ENCODE assay signal across 30 cellular contexts in genomic region chr6:17656644-17657043, GRCh38. TPM values are rescaled to one million over a fixed set of nuclear protein-coding genes. Genes with fewer than 3 reads are reported as not detected.
DNase-seq lines count a peak whose midpoint lies in the region; ATAC-seq and TF ChIP-seq lines count a peak whose summit lies in the region.
"Had no signal": no experiment of that assay in that cellular context is flagged by ENCODE, and none has a peak within 500 bp of the region (broad histone marks: within the 10 kb centered on the region; RNA-seq: fewer than 3 reads in every experiment).

No MANE protein-coding gene starts in this region.

- H3K4me1 Mint-ChIP-seq in natural killer cell (peaks cover 27 to 50% of the 10 kb centered on the region in 2 donors), WTC11 (no peaks in the 10 kb centered on the region)
- H3K4me1 Mint-ChIP-seq in natural killer cell treated with Interleukin-12 subunit alpha and Interleukin-12 subunit beta and Interleukin-15 and Interleukin-18, amount 100 ng/mL, for 72 hours (ENCODE audit: low read depth in 2 of 2): peaks cover 27 to 37% of the 10 kb centered on the region in 2 donors
- peaks cover 33% of the 10 kb centered on the region for H3K4me1 Mint-ChIP-seq in stimulated activated effector memory CD8-positive, alpha-beta T cell treated with anti-CD3 and anti-CD28 coated beads, Interleukin-12 subunit alpha, Interleukin-12 subunit beta, amount 100 ng/mL, for 72 hours

- TF ChIP-seq CTCF in natural killer cell (IDR thresholded peaks at IDR 0.05): no peak
- TF ChIP-seq CTCF in WTC11 (IDR thresholded peaks at IDR 0.05): no peak
- TF ChIP-seq CTCF in tibial nerve (IDR thresholded peaks at IDR 0.05): no peak

- H3K4me3 Mint-ChIP-seq in natural killer cell (peak overlapping the region; percentile 40), WTC11 (no peak overlapping the region)
- H3K4me3 Mint-ChIP-seq in natural killer cell treated with Interleukin-12 subunit alpha and Interleukin-12 subunit beta and Interleukin-15 and Interleukin-18, amount 100 ng/mL, for 72 hours: no peak overlapping the region
- H3K4me3 Mint-ChIP-seq in stimulated activated effector memory CD8-positive, alpha-beta T cell treated with anti-CD3 and anti-CD28 coated beads, Interleukin-12 subunit alpha, Interleukin-12 subunit beta, amount 100 ng/mL, for 72 hours: no peak overlapping the region
- H3K4me3 Mint-ChIP-seq: activated CD4-positive, alpha-beta T cell treated with anti-CD3 and anti-CD28 coated beads, Interleukin-2, amount 10 ng/mL, durations not matched to agents 24 days and 14 days; activated T-cell treated with anti-CD3 and anti-CD28 coated beads, Interleukin-2, amount 50 U/mL, for 4 hours; T-helper 2 cell treated with Interferon-gamma antibody and Interleukin-4, amounts not matched to agents 5 μg/mL and 100 μg/mL, for 36 hours had no signal

- H3K27me3 ChIP-seq in tibial nerve: no peaks in the 10 kb centered on the region
- H3K27me3 ChIP-seq: BLaER1, colonic mucosa, MG63, upper lobe of right lung had no signal

- ATAC-seq in natural killer cell: no peak
- no peak for ATAC-seq in natural killer cell treated with Interleukin-12 subunit alpha and Interleukin-12 subunit beta and Interleukin-15 and Interleukin-18, amount 100 ng/mL, for 72 hours
- no peak for ATAC-seq in WTC11
- ATAC-seq in stimulated activated effector memory CD8-positive, alpha-beta T cell treated with anti-CD3 and anti-CD28 coated beads, Interleukin-12 subunit alpha, Interleukin-12 subunit beta, amount 100 ng/mL, for 72 hours: no peak
- ATAC-seq: activated T-cell treated with anti-CD3 and anti-CD28 coated beads, Interleukin-2, amount 50 U/mL, for 4 hours; esophagus mucosa; SK-N-SH treated with all-trans-retinoic acid at 6 μM for 48 hours; upper lobe of right lung had no signal

- peaks cover 0 to 69% (median 7%) of the 10 kb centered on the region in 3 donors for H3K36me3 ChIP-seq in tibial nerve

- intact Hi-C loops in natural killer cell (cut with micrococcal nuclease): no loop called here

- no peak overlapping the region for H3K4me3 ChIP-seq in tibial nerve
- H3K4me3 ChIP-seq: BLaER1, colonic mucosa, left ventricle myocardium inferior, MG63, skin epidermis, upper lobe of right lung had no signal

- H3K4me1 ChIP-seq in tibial nerve: no peaks in the 10 kb centered on the region
- H3K4me1 ChIP-seq: BLaER1, colonic mucosa, upper lobe of right lung had no signal

- 59 to 89% methylated on average over 2 to 3 of the region's 3 CpGs for WGBS in tibial nerve, 2 donors

- POLR2A ChIA-PET in WTC11 (lab: Charles Lee): no interaction called here

- TF ChIP-seq EP300 in tibial nerve (IDR thresholded peaks at IDR 0.05): no peak

- H3K36me3 Mint-ChIP-seq in natural killer cell (peaks cover 13% of the 10 kb centered on the region), WTC11 (peaks cover 57% of the 10 kb centered on the region)
- peaks cover 25% of the 10 kb centered on the region for H3K36me3 Mint-ChIP-seq in natural killer cell treated with Interleukin-12 subunit alpha and Interleukin-12 subunit beta and Interleukin-15 and Interleukin-18, amount 100 ng/mL, for 72 hours
- H3K36me3 Mint-ChIP-seq in stimulated activated effector memory CD8-positive, alpha-beta T cell treated with anti-CD3 and anti-CD28 coated beads, Interleukin-12 subunit alpha, Interleukin-12 subunit beta, amount 100 ng/mL, for 72 hours: peaks cover 100% of the 10 kb centered on the region

- no peak for TF ChIP-seq POLR2A in tibial nerve (IDR thresholded peaks at IDR 0.05)

- H3K27ac Mint-ChIP-seq in natural killer cell (peak overlapping the region; percentile 50 to 62), WTC11 (0 out of 2 replicates have a peak overlapping the region, but pooled peaks have one; percentile 49)
- peak overlapping the region in 1 of 2 donors; percentile 31 for H3K27ac Mint-ChIP-seq in natural killer cell treated with Interleukin-12 subunit alpha and Interleukin-12 subunit beta and Interleukin-15 and Interleukin-18, amount 100 ng/mL, for 72 hours
- H3K27ac Mint-ChIP-seq in stimulated activated effector memory CD8-positive, alpha-beta T cell treated with anti-CD3 and anti-CD28 coated beads, Interleukin-12 subunit alpha, Interleukin-12 subunit beta, amount 100 ng/mL, for 72 hours: peak overlapping the region; percentile 29
- H3K27ac Mint-ChIP-seq: activated CD4-positive, alpha-beta T cell treated with anti-CD3 and anti-CD28 coated beads, Interleukin-2, amount 10 ng/mL, durations not matched to agents 24 days and 14 days; T-helper 2 cell treated with Interferon-gamma antibody and Interleukin-4, amounts not matched to agents 5 μg/mL and 100 μg/mL, for 36 hours had no signal

- CTCF ChIA-PET in WTC11 (lab: Charles Lee): no interaction called here

- no peaks in the 10 kb centered on the region for H3K9me3 ChIP-seq in tibial nerve
- H3K9me3 ChIP-seq: BLaER1, colonic mucosa, left ventricle myocardium inferior, MG63, upper lobe of right lung had no signal

- H3K27me3 Mint-ChIP-seq in natural killer cell (ENCODE audit: low read depth in 2 of 2) (no peaks in the 10 kb centered on the region), WTC11 (ENCODE audit: low read depth) (no peaks in the 10 kb centered on the region)
- no peaks in the 10 kb centered on the region for H3K27me3 Mint-ChIP-seq in natural killer cell treated with Interleukin-12 subunit alpha and Interleukin-12 subunit beta and Interleukin-15 and Interleukin-18, amount 100 ng/mL, for 72 hours
- H3K27me3 Mint-ChIP-seq: activated CD4-positive, alpha-beta T cell treated with anti-CD3 and anti-CD28 coated beads, Interleukin-2, amount 10 ng/mL, durations not matched to agents 24 days and 14 days had no signal

- no peak for DNase-seq in natural killer cell
- DNase-seq in natural killer cell treated with Interleukin-12 subunit alpha and Interleukin-12 subunit beta and Interleukin-15 and Interleukin-18, amount 100 ng/mL, for 72 hours (ENCODE audit: low spot score): no peak
- no peak for DNase-seq in WTC11 (ENCODE audit: low spot score)
- DNase-seq in fibroblast of peridontal ligament (ENCODE audit: extremely low read depth): peak; percentile 24
- no peak for DNase-seq in stimulated activated effector memory CD8-positive, alpha-beta T cell treated with anti-CD3 and anti-CD28 coated beads, Interleukin-12 subunit alpha, Interleukin-12 subunit beta, amount 100 ng/mL, for 72 hours (ENCODE audit: low spot score in 2 of 2)
- no peak for DNase-seq in tibial nerve (ENCODE audit: low spot score in 2 of 2)
- DNase-seq in SHP77 treated with DMSO at 0.1 percent for 48 hours (lab: John Stamatoyannopoulos, UW): no peak
- no peak for DNase-seq in occipital lobe (lab: John Stamatoyannopoulos, UW)
- DNase-seq: ACHN; activated CD4-positive, alpha-beta T cell treated with anti-CD3 and anti-CD28 coated beads, Interleukin-2, amount 10 ng/mL, durations not matched to agents 24 days and 14 days; activated naive CD4-positive, alpha-beta T cell treated with Interleukin-2 at 50 U/mL for 16 hours; activated T-cell treated with anti-CD3 and anti-CD28 coated beads, Interleukin-2, amount 50 U/mL, for 4 hours; amniotic stem cell; colonic mucosa; COR-L47; effector CD8-positive, alpha-beta T cell; GDM1; HCEC 1CT; islet precursor cell; KG1; left ventricle myocardium inferior; MG63; NCI-H1436 treated with DMSO at 0.1 percent for 48 hours; NCI-H748 treated with DMSO at 0.1 percent for 48 hours; upper lobe of right lung had no signal

- H3K27ac ChIP-seq in tibial nerve: no peak overlapping the region
- H3K27ac ChIP-seq: BLaER1, colonic mucosa, left ventricle myocardium inferior, skin epidermis, upper lobe of right lung had no signal

- H3K9me3 Mint-ChIP-seq in natural killer cell: no peaks in the 10 kb centered on the region
- H3K9me3 Mint-ChIP-seq in natural killer cell treated with Interleukin-12 subunit alpha and Interleukin-12 subunit beta and Interleukin-15 and Interleukin-18, amount 100 ng/mL, for 72 hours: no peaks in the 10 kb centered on the region
- no peaks in the 10 kb centered on the region for H3K9me3 Mint-ChIP-seq in WTC11
- no peaks in the 10 kb centered on the region for H3K9me3 Mint-ChIP-seq in stimulated activated effector memory CD8-positive, alpha-beta T cell treated with anti-CD3 and anti-CD28 coated beads, Interleukin-12 subunit alpha, Interleukin-12 subunit beta, amount 100 ng/mL, for 72 hours
- H3K9me3 Mint-ChIP-seq: activated CD4-positive, alpha-beta T cell treated with anti-CD3 and anti-CD28 coated beads, Interleukin-2, amount 10 ng/mL, durations not matched to agents 24 days and 14 days; activated T-cell treated with anti-CD3 and anti-CD28 coated beads, Interleukin-2, amount 50 U/mL, for 4 hours; T-helper 2 cell treated with Interferon-gamma antibody and Interleukin-4, amounts not matched to agents 5 μg/mL and 100 μg/mL, for 36 hours had no signal

TF ChIP-seq in WTC11, 78 proteins besides CTCF, POLR2A, EP300 and RAD21 (continues in another document):
- TF ChIP-seq NR3C1 (CRISPR knock-in tag; conservative IDR thresholded peaks at IDR 0.05; ENCODE audit: low read depth) (no peak), TEAD4 (CRISPR knock-in tag; IDR thresholded peaks at IDR 0.05) (no peak), TEAD1 (CRISPR knock-in tag; IDR thresholded peaks at IDR 0.05) (no peak), SP1 (CRISPR knock-in tag; conservative IDR thresholded peaks at IDR 0.05) (no peak), ZNF263 (CRISPR knock-in tag; IDR thresholded peaks at IDR 0.05; ENCODE audit: low read depth) (no peak), ZNF121 (CRISPR knock-in tag; IDR thresholded peaks at IDR 0.05) (no peak), ZNF138 (CRISPR knock-in tag; conservative IDR thresholded peaks at IDR 0.05) (no peak), OVOL2 (CRISPR knock-in tag; IDR thresholded peaks at IDR 0.05; ENCODE audit: borderline replicate concordance) (no peak)

RNA-seq across cellular contexts. Expression of gene NUP153, which starts 50.1 kb away (rescaled TPM):
- 10 to 100 TPM; 67.5 to 74.9 (median 68.0) TPM for total RNA-seq in natural killer cell
- 100 to 1,000 TPM in 1 of 2 donors, 10 to 100 TPM in 1; 76.6 to 117 TPM for total RNA-seq in natural killer cell treated with Interleukin-12 subunit alpha and Interleukin-12 subunit beta and Interleukin-15 and Interleukin-18, amount 100 ng/mL, for 72 hours
- 58.4 to 67.0 TPM (median 60.2 TPM) in 3 replicates for total RNA-seq in WTC11 (2021)
- 10 to 100 TPM; 30.0 to 33.5 (median 33.0) TPM for total RNA-seq in tibial nerve
- total RNA-seq in occipital lobe: 51.8 TPM

RNA-seq across cellular contexts. Expression of gene FAM8A1, which starts 56.5 kb away (rescaled TPM):
- total RNA-seq in natural killer cell (10 to 100 TPM; 32.1 to 45.4 (median 35.5) TPM), WTC11 (2021) (8.5 to 10.3 TPM (median 9.4 TPM) in 3 replicates), tibial nerve (10 to 100 TPM; 35.6 to 47.6 (median 36.2) TPM), occipital lobe (59.7 TPM)
- total RNA-seq in natural killer cell treated with Interleukin-12 subunit alpha and Interleukin-12 subunit beta and Interleukin-15 and Interleukin-18, amount 100 ng/mL, for 72 hours: 1 to 10 TPM; 3.3 to 7.1 TPM
